Comparison of ENCODE assay signal across 8 cellular contexts in the genomic region with DNA sequence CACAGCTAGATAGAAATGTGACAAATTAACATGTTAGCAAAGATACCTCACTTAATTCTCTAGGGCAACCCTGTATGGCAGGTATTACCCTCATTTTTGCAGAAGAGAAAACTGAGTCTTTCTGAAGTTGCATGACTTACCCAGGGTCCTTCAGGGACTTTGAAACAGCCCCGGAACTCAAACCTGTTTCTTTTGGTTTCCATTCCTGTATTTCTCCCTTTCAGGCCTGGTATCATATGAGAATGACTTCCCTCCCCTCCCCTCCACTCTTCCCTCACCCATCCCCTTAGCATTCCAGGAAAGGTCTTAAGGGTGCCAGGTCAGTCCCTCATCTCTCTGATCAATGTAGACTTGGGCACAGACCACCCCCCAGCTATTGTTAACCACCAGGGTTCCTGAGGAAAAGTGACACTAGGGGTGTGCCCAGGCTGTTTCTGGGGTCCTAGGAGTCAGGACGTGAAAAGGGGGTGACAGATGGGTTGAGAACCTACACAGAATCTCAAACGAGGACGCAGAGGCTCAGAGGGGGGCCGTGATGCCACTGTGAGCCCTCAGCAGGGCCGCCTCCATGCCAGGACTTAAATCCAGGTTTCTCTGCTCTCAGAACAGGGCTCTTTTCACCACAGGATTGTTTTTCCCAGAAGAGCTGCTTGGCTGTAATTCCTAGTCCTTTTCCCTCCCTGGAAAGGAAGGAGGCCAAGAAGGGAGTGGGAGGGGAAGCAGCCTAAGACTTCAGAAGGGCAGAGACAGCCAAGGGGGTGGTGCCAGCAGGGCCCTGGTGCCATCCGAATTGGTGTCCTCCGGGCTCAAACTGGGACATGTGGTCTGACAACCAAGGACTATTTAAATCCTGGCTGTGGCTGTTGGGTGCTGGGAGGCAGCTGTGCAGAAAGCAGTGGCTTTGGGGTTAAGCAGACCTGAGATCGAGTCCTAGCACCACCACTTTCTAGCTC. TPM values are rescaled to one million over a fixed set of nuclear protein-coding genes. Genes with fewer than 3 reads are reported as not detected.
DNase-seq lines count a peak whose midpoint lies in the region; TF ChIP-seq lines count a peak whose summit lies in the region.

No MANE protein-coding gene starts in this region.

- intact Hi-C loops in posterior cingulate gyrus (cut with DNase I): loop anchor here (5.0 kb wide), 1 partner anchor 35 kb away; no protein-coding TSS in a partner anchor

- peak; percentile 31 for DNase-seq in DMS 273 treated with DMSO at 0.1 percent for 48 hours (lab: John Stamatoyannopoulos, UW)
- peak; percentile 54 for DNase-seq in RPMI7951 (ENCODE audit: low read depth)
- peak; percentile 74 for DNase-seq in fibroblast of the aortic adventitia (ENCODE audit: low read depth)
- DNase-seq in posterior cingulate gyrus: peak; percentile 41 to 94 (median 64)
- DNase-seq in RPMI8226: no peak
- DNase-seq in HT-29 (ENCODE audit: low spot score): no peak
- no peak for DNase-seq in ureter (ENCODE audit: low spot score)
- DNase-seq in COR-L47 (lab: John Stamatoyannopoulos, UW): no peak

- H3K4me3 ChIP-seq in fibroblast of the aortic adventitia (ENCODE audit: low read depth, low read length): no peak overlapping the region

- TF ChIP-seq CTCF in fibroblast of the aortic adventitia (IDR thresholded peaks at IDR 0.05; ENCODE audit: insufficient read depth, low read length): no peak

RNA-seq across cellular contexts. Expression of gene WASF2, which starts 2.1 kb away (rescaled TPM):
- 15.1 and 16.3 TPM in 2 replicates for total RNA-seq in RPMI7951 (2014; rRNA removed; shearing (Covaris generic))
- 33.0 and 37.9 TPM in 2 replicates for total RNA-seq in fibroblast of the aortic adventitia (ENCODE audit: low replicate concordance)
- total RNA-seq in HT-29 (2014; rRNA removed; shearing (Covaris generic)): 21.5 and 23.9 TPM in 2 replicates
- 141 TPM for total RNA-seq in ureter

Comparison
In these comparisons a context has a peak if more than half of its experiments do, and no peak if none do; other contexts are left out.
1. DNase-seq: peak in DMS 273 treated with DMSO at 0.1 percent for 48 hours (single experiment), RPMI7951 (single experiment), fibroblast of the aortic adventitia (single experiment) and posterior cingulate gyrus (10 of 10); none in RPMI8226 (single experiment), HT-29 (single experiment), ureter (single experiment) and COR-L47 (single experiment).